ENCODE assay signal across 1 cellular context in the genomic region with DNA sequence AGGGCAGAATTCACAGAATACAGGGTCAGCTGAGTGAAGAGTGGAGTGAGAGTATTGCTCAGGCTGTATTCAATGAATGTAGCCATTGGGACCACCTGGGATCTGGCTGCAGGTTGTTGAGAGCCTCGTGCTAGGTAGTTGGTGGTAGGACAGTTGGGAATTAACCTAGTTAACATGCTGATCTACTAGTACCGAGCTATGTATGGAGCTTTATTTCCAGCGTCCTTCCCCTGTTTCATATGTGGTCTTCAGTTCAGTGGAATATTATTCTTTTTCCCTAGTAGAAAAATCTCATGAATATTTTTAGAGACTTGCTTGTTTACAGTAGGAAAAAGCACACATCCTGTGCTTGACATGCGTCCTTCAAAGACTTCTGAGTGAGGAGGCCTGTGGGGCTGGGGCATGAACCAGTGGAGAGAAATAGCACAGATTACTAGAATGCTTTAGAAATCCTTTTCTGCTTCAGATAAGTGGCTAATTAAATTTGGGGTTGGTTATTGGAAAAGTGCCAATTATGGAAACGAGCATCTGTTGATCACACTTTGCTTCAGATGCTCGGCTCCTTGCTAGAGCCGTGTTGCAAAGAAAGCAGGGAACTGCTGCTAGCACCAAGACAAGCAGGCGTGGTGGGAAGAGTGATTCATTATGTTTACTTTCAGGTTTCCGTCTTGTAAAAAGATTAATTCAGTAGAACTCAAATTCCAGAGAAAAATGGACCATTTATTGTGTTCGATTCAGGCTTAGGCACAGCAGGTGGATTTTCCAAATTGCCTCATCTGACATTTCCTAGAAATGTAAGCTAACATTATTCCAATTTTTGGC.
A peak's percentile ranks its signal among the peaks of the same experiment; 100 is the strongest.
TF ChIP-seq lines count a peak whose summit lies in the region.

No MANE protein-coding gene starts in this region.

TF ChIP-seq in K562, 482 proteins besides CTCF, POLR2A, EP300 and RAD21 (continued from another document):
- TF ChIP-seq, protein P1, sequence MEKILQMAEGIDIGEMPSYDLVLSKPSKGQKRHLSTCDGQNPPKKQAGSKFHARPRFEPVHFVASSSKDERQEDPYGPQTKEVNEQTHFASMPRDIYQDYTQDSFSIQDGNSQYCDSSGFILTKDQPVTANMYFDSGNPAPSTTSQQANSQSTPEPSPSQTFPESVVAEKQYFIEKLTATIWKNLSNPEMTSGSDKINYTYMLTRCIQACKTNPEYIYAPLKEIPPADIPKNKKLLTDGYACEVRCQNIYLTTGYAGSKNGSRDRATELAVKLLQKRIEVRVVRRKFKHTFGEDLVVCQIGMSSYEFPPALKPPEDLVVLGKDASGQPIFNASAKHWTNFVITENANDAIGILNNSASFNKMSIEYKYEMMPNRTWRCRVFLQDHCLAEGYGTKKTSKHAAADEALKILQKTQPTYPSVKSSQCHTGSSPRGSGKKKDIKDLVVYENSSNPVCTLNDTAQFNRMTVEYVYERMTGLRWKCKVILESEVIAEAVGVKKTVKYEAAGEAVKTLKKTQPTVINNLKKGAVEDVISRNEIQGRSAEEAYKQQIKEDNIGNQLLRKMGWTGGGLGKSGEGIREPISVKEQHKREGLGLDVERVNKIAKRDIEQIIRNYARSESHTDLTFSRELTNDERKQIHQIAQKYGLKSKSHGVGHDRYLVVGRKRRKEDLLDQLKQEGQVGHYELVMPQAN (IDR thresholded peaks at IDR 0.05; ENCODE audit: borderline replicate concordance): no peak
- TF ChIP-seq HIVEP1 (CRISPR knock-in tag; IDR thresholded peaks at IDR 0.05): no peak
- peak; percentile 55 for TF ChIP-seq FOSL1 (tag; conservative IDR thresholded peaks at IDR 0.05)
- TF ChIP-seq SNIP1 (IDR thresholded peaks at IDR 0.05; ENCODE audit: low read depth): no peak
- peak; percentile 53; the same call in 1 of the 2 replicates for TF ChIP-seq JUND (IDR thresholded peaks at IDR 0.05; ENCODE audit: borderline replicate concordance, low read depth, low read length)
- peak; percentile 21; the same call in 1 of the 3 replicates for TF ChIP-seq JUND (tag; IDR thresholded peaks at IDR 0.05; ENCODE audit: borderline replicate concordance, low read depth, low read length)
- no peak for TF ChIP-seq GABPB2 (CRISPR knock-in tag; conservative IDR thresholded peaks at IDR 0.05)
- no peak for TF ChIP-seq LARP7 (IDR thresholded peaks at IDR 0.05)
- TF ChIP-seq NCOA1 (IDR thresholded peaks at IDR 0.05; ENCODE audit: low read depth): no peak
- TF ChIP-seq ZNF699 (CRISPR knock-in tag; IDR thresholded peaks at IDR 0.05; ENCODE audit: insufficient replicate concordance): no peak
- TF ChIP-seq BDP1 (IDR thresholded peaks at IDR 0.05; ENCODE audit: insufficient read depth, insufficient read length): no peak
- no peak for TF ChIP-seq JUN (IDR thresholded peaks at IDR 0.05; ENCODE audit: borderline replicate concordance, low read depth, low read length)
- no peak for TF ChIP-seq JUN (CRISPR knock-in tag; IDR thresholded peaks at IDR 0.05; ENCODE audit: borderline replicate concordance)
- TF ChIP-seq ZNF274 (IDR thresholded peaks at IDR 0.05; ENCODE audit: borderline replicate concordance, low read depth, low read length): no peak
- no peak for TF ChIP-seq SUPT5H (IDR thresholded peaks at IDR 0.05)
- TF ChIP-seq PHF20 (IDR thresholded peaks at IDR 0.05; ENCODE audit: partially characterized antibody): no peak
- no peak for TF ChIP-seq PYGO2 (tag; IDR thresholded peaks at IDR 0.05)
- no peak for TF ChIP-seq ZNF174 (CRISPR knock-in tag; IDR thresholded peaks at IDR 0.05)
- TF ChIP-seq, protein P2, sequence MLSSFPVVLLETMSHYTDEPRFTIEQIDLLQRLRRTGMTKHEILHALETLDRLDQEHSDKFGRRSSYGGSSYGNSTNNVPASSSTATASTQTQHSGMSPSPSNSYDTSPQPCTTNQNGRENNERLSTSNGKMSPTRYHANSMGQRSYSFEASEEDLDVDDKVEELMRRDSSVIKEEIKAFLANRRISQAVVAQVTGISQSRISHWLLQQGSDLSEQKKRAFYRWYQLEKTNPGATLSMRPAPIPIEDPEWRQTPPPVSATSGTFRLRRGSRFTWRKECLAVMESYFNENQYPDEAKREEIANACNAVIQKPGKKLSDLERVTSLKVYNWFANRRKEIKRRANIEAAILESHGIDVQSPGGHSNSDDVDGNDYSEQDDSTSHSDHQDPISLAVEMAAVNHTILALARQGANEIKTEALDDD (IDR thresholded peaks at IDR 0.05): peak; percentile 75
- TF ChIP-seq FOXP1 (CRISPR knock-in tag; IDR thresholded peaks at IDR 0.05): no peak
- peak; percentile 88 for TF ChIP-seq NFIC (IDR thresholded peaks at IDR 0.05)
- TF ChIP-seq, protein P3, sequence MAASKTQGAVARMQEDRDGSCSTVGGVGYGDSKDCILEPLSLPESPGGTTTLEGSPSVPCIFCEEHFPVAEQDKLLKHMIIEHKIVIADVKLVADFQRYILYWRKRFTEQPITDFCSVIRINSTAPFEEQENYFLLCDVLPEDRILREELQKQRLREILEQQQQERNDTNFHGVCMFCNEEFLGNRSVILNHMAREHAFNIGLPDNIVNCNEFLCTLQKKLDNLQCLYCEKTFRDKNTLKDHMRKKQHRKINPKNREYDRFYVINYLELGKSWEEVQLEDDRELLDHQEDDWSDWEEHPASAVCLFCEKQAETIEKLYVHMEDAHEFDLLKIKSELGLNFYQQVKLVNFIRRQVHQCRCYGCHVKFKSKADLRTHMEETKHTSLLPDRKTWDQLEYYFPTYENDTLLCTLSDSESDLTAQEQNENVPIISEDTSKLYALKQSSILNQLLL (CRISPR knock-in tag; IDR thresholded peaks at IDR 0.05; ENCODE audit: borderline replicate concordance): no peak
- TF ChIP-seq, protein P4, sequence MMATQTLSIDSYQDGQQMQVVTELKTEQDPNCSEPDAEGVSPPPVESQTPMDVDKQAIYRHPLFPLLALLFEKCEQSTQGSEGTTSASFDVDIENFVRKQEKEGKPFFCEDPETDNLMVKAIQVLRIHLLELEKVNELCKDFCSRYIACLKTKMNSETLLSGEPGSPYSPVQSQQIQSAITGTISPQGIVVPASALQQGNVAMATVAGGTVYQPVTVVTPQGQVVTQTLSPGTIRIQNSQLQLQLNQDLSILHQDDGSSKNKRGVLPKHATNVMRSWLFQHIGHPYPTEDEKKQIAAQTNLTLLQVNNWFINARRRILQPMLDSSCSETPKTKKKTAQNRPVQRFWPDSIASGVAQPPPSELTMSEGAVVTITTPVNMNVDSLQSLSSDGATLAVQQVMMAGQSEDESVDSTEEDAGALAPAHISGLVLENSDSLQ (IDR thresholded peaks at IDR 0.05): 0 out of 2 replicates have a peak, but pooled peaks have one; percentile 18
- TF ChIP-seq, protein P5, sequence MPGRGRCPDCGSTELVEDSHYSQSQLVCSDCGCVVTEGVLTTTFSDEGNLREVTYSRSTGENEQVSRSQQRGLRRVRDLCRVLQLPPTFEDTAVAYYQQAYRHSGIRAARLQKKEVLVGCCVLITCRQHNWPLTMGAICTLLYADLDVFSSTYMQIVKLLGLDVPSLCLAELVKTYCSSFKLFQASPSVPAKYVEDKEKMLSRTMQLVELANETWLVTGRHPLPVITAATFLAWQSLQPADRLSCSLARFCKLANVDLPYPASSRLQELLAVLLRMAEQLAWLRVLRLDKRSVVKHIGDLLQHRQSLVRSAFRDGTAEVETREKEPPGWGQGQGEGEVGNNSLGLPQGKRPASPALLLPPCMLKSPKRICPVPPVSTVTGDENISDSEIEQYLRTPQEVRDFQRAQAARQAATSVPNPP (IDR thresholded peaks at IDR 0.05; ENCODE audit: borderline replicate concordance, insufficient read depth, insufficient read length): no peak
- TF ChIP-seq NFRKB (IDR thresholded peaks at IDR 0.05; ENCODE audit: low read depth): no peak
- TF ChIP-seq, protein P6, sequence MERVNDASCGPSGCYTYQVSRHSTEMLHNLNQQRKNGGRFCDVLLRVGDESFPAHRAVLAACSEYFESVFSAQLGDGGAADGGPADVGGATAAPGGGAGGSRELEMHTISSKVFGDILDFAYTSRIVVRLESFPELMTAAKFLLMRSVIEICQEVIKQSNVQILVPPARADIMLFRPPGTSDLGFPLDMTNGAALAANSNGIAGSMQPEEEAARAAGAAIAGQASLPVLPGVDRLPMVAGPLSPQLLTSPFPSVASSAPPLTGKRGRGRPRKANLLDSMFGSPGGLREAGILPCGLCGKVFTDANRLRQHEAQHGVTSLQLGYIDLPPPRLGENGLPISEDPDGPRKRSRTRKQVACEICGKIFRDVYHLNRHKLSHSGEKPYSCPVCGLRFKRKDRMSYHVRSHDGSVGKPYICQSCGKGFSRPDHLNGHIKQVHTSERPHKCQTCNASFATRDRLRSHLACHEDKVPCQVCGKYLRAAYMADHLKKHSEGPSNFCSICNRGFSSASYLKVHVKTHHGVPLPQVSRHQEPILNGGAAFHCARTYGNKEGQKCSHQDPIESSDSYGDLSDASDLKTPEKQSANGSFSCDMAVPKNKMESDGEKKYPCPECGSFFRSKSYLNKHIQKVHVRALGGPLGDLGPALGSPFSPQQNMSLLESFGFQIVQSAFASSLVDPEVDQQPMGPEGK (CRISPR knock-in tag; IDR thresholded peaks at IDR 0.05; ENCODE audit: borderline replicate concordance): no peak
- no peak for TF ChIP-seq SMARCA5 (IDR thresholded peaks at IDR 0.05)
- TF ChIP-seq ZNF217 (CRISPR knock-in tag; IDR thresholded peaks at IDR 0.05): no peak
- TF ChIP-seq MEIS2 (IDR thresholded peaks at IDR 0.05; ENCODE audit: partially characterized antibody): peak; percentile 51
